ENCODE assay signal across 1 cellular context in the genomic region with DNA sequence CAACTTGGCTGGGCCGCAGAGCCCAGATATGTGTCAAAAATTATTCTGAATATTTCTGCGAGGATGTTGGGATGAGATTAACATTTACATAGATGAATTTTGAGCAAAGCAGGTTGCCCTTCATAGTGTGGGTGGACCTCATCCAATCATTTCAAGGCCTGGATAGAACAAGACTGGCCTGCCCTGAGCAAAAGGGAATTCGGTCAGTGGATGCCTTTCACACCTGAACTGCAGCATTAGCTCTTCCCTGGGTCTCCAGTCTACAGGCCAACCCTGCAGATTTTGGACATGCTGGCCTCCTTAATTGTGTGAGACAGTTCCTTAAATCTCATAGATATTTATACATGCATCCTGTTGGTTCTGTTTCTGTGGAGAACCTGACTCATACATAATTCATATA.
TF ChIP-seq lines count a peak whose summit lies in the region.

No MANE protein-coding gene starts in this region.

TF ChIP-seq in GM23338, 12 proteins besides CTCF, POLR2A, EP300 and RAD21:
- no peak for TF ChIP-seq CREB1 (CRISPR knock-in tag; IDR thresholded peaks at IDR 0.05; ENCODE audit: low read depth)
- TF ChIP-seq, protein P1, sequence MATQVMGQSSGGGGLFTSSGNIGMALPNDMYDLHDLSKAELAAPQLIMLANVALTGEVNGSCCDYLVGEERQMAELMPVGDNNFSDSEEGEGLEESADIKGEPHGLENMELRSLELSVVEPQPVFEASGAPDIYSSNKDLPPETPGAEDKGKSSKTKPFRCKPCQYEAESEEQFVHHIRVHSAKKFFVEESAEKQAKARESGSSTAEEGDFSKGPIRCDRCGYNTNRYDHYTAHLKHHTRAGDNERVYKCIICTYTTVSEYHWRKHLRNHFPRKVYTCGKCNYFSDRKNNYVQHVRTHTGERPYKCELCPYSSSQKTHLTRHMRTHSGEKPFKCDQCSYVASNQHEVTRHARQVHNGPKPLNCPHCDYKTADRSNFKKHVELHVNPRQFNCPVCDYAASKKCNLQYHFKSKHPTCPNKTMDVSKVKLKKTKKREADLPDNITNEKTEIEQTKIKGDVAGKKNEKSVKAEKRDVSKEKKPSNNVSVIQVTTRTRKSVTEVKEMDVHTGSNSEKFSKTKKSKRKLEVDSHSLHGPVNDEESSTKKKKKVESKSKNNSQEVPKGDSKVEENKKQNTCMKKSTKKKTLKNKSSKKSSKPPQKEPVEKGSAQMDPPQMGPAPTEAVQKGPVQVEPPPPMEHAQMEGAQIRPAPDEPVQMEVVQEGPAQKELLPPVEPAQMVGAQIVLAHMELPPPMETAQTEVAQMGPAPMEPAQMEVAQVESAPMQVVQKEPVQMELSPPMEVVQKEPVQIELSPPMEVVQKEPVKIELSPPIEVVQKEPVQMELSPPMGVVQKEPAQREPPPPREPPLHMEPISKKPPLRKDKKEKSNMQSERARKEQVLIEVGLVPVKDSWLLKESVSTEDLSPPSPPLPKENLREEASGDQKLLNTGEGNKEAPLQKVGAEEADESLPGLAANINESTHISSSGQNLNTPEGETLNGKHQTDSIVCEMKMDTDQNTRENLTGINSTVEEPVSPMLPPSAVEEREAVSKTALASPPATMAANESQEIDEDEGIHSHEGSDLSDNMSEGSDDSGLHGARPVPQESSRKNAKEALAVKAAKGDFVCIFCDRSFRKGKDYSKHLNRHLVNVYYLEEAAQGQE (IDR thresholded peaks at IDR 0.05; ENCODE audit: unreplicated experiment), result no peak
- TF ChIP-seq JUNB (IDR thresholded peaks at IDR 0.05; ENCODE audit: unreplicated experiment), result no peak
- TF ChIP-seq, protein P2, sequence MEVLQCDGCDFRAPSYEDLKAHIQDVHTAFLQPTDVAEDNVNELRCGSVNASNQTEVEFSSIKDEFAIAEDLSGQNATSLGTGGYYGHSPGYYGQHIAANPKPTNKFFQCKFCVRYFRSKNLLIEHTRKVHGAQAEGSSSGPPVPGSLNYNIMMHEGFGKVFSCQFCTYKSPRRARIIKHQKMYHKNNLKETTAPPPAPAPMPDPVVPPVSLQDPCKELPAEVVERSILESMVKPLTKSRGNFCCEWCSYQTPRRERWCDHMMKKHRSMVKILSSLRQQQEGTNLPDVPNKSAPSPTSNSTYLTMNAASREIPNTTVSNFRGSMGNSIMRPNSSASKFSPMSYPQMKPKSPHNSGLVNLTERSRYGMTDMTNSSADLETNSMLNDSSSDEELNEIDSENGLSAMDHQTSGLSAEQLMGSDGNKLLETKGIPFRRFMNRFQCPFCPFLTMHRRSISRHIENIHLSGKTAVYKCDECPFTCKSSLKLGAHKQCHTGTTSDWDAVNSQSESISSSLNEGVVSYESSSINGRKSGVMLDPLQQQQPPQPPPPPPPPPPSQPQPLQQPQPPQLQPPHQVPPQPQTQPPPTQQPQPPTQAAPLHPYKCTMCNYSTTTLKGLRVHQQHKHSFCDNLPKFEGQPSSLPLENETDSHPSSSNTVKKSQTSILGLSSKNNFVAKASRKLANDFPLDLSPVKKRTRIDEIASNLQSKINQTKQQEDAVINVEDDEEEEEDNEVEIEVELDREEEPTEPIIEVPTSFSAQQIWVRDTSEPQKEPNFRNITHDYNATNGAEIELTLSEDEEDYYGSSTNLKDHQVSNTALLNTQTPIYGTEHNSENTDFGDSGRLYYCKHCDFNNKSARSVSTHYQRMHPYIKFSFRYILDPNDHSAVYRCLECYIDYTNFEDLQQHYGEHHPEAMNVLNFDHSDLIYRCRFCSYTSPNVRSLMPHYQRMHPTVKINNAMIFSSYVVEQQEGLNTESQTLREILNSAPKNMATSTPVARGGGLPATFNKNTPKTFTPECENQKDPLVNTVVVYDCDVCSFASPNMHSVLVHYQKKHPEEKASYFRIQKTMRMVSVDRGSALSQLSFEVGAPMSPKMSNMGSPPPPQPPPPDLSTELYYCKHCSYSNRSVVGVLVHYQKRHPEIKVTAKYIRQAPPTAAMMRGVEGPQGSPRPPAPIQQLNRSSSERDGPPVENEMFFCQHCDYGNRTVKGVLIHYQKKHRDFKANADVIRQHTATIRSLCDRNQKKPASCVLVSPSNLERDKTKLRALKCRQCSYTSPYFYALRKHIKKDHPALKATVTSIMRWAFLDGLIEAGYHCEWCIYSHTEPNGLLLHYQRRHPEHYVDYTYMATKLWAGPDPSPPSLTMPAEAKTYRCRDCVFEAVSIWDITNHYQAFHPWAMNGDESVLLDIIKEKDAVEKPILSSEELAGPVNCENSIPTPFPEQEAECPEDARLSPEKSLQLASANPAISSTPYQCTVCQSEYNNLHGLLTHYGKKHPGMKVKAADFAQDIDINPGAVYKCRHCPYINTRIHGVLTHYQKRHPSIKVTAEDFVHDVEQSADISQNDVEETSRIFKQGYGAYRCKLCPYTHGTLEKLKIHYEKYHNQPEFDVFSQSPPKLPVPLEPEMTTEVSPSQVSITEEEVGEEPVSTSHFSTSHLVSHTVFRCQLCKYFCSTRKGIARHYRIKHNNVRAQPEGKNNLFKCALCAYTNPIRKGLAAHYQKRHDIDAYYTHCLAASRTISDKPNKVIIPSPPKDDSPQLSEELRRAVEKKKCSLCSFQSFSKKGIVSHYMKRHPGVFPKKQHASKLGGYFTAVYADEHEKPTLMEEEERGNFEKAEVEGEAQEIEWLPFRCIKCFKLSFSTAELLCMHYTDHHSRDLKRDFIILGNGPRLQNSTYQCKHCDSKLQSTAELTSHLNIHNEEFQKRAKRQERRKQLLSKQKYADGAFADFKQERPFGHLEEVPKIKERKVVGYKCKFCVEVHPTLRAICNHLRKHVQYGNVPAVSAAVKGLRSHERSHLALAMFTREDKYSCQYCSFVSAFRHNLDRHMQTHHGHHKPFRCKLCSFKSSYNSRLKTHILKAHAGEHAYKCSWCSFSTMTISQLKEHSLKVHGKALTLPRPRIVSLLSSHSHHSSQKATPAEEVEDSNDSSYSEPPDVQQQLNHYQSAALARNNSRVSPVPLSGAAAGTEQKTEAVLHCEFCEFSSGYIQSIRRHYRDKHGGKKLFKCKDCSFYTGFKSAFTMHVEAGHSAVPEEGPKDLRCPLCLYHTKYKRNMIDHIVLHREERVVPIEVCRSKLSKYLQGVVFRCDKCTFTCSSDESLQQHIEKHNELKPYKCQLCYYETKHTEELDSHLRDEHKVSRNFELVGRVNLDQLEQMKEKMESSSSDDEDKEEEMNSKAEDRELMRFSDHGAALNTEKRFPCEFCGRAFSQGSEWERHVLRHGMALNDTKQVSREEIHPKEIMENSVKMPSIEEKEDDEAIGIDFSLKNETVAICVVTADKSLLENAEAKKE (CRISPR knock-in tag; IDR thresholded peaks at IDR 0.05), result no peak
- TF ChIP-seq STAT1 (IDR thresholded peaks at IDR 0.05; ENCODE audit: unreplicated experiment), result no peak
- no peak for TF ChIP-seq ETS1 (IDR thresholded peaks at IDR 0.05)
